9 cellular contexts compared by ENCODE assay signal in genomic region chr16:46629331-46629843, GRCh38. TPM values are rescaled to one million over a fixed set of nuclear protein-coding genes. Genes with fewer than 3 reads are reported as not detected.
DNase-seq lines count a peak whose midpoint lies in the region; ATAC-seq and TF ChIP-seq lines count a peak whose summit lies in the region.
"Had no signal": no experiment of that assay in that cellular context is flagged by ENCODE, and none has a peak within 500 bp of the region (broad histone marks: within the 10 kb centered on the region; RNA-seq: fewer than 3 reads in every experiment).

No MANE protein-coding gene starts in this region.

- no peaks in the 10 kb centered on the region for H3K4me1 ChIP-seq in CD4-positive, CD25-positive, alpha-beta regulatory T cell (ENCODE audit: control insufficient read depth, insufficient read depth, low read length, poor library complexity, severe bottlenecking)

- peaks cover 3% of the 10 kb centered on the region for H3K36me3 Mint-ChIP-seq in CD4-positive, CD25-positive, alpha-beta regulatory T cell

- H3K4me3 Mint-ChIP-seq in CD4-positive, CD25-positive, alpha-beta regulatory T cell = no peak overlapping the region

- H3K27ac Mint-ChIP-seq in CD4-positive, CD25-positive, alpha-beta regulatory T cell = peak overlapping the region in 2 of 3 donors; percentile 33

- no peak overlapping the region for H3K27ac ChIP-seq in CD4-positive, CD25-positive, alpha-beta regulatory T cell (ENCODE audit: insufficient read depth, low read length, poor library complexity, severe bottlenecking)
- no peak overlapping the region for H3K27ac ChIP-seq in VCaP
- H3K27ac ChIP-seq: thoracic aorta had no signal

- H3K9me3 Mint-ChIP-seq in CD4-positive, CD25-positive, alpha-beta regulatory T cell = no peaks in the 10 kb centered on the region

- no peaks in the 10 kb centered on the region for H3K4me1 Mint-ChIP-seq in CD4-positive, CD25-positive, alpha-beta regulatory T cell

- ATAC-seq in CD4-positive, CD25-positive, alpha-beta regulatory T cell (ENCODE audit: low read depth in 2 of 2) = no peak
- ATAC-seq in HG02571 (IDR thresholded peaks at IDR 0.05; ENCODE audit: unreplicated experiment) = no peak
- ATAC-seq in GM21367 (IDR thresholded peaks at IDR 0.05; ENCODE audit: unreplicated experiment) = no peak

- H3K27me3 ChIP-seq in CD4-positive, CD25-positive, alpha-beta regulatory T cell (ENCODE audit: control insufficient read depth, insufficient read depth, low read length) = no peaks in the 10 kb centered on the region

- DNase-seq in CD4-positive, CD25-positive, alpha-beta regulatory T cell = no peak
- DNase-seq in HuH-7 (ENCODE audit: low spot score) (peak; percentile 55), iPS-NIHi7 (ENCODE audit: extremely low spot score) (peak; percentile 64), T-helper 1 cell (no peak)
- DNase-seq in activated naive CD4-positive, alpha-beta T cell treated with anti-CD3 and anti-CD28 coated beads, Interleukin-2, amount 50 U/mL, for 16 hours = no peak

- no peaks in the 10 kb centered on the region for H3K36me3 ChIP-seq in CD4-positive, CD25-positive, alpha-beta regulatory T cell (ENCODE audit: control insufficient read depth, insufficient read depth, low read length)
- H3K36me3 ChIP-seq: thoracic aorta had no signal

- peak; percentile 56 for TF ChIP-seq CTCF in VCaP (conservative IDR thresholded peaks at IDR 0.05)

- no peak overlapping the region for H3K4me3 ChIP-seq in CD4-positive, CD25-positive, alpha-beta regulatory T cell (ENCODE audit: low read depth, low read length)
- H3K4me3 ChIP-seq: thoracic aorta had no signal

- no peaks in the 10 kb centered on the region for H3K9me3 ChIP-seq in CD4-positive, CD25-positive, alpha-beta regulatory T cell (ENCODE audit: control insufficient read depth in 2 of 2, low read length in 2 of 2)
- H3K9me3 ChIP-seq: thoracic aorta had no signal

- no peaks in the 10 kb centered on the region for H3K27me3 Mint-ChIP-seq in CD4-positive, CD25-positive, alpha-beta regulatory T cell

RNA-seq across cellular contexts. Expression of gene SHCBP1, which starts 8.2 kb away (rescaled TPM):
- total RNA-seq in CD4-positive, CD25-positive, alpha-beta regulatory T cell = 6.9 TPM
- polyA plus RNA-seq in CD4-positive, CD25-positive, alpha-beta regulatory T cell = 1 to 10 TPM in 3 of 4 donors, under 1 TPM in 1; 0.91 to 2.2 (median 1.2) TPM

RNA-seq across cellular contexts. Expression of gene VPS35, which starts 59.6 kb away (rescaled TPM):
- 34.1 TPM for total RNA-seq in CD4-positive, CD25-positive, alpha-beta regulatory T cell
- 10 to 100 TPM; 74.3 to 90.3 (median 86.2) TPM for polyA plus RNA-seq in CD4-positive, CD25-positive, alpha-beta regulatory T cell

Comparison
In these comparisons a context has a peak if more than half of its experiments do, and no peak if none do; other contexts are left out.
1. DNase-seq: peak in HuH-7 (single experiment) and iPS-NIHi7 (single experiment); none in CD4-positive, CD25-positive, alpha-beta regulatory T cell (0 of 3), T-helper 1 cell (0 of 5) and activated naive CD4-positive, alpha-beta T cell treated with anti-CD3 and anti-CD28 coated beads, Interleukin-2, amount 50 U/mL, for 16 hours (single experiment).